Comparison of ENCODE assay signal across 1 cellular context in genomic region chr12:6470375-6471163, GRCh38.
A peak's percentile ranks its signal among the peaks of the same experiment; 100 is the strongest.
TF ChIP-seq lines count a peak whose summit lies in the region.

VAMP1 (minus strand) TSS chr12:6470677; CDS start chr12:6470531, 146 bp downstream.

TF ChIP-seq in HepG2, 621 proteins besides CTCF, POLR2A, EP300 and RAD21 (continued from another document and continues in another):
- TF ChIP-seq BCLAF1 (IDR thresholded peaks at IDR 0.05) (no peak), ZNF205 (CRISPR knock-in tag; IDR thresholded peaks at IDR 0.05) (peak; percentile 98), MXI1 (IDR thresholded peaks at IDR 0.05; ENCODE audit: borderline replicate concordance, low read depth, low read length) (peak; percentile 9; the same call in 1 of the 3 replicates), AKAP8 (CRISPR knock-in tag; IDR thresholded peaks at IDR 0.05) (no peak; the same call in 1 of the 2 replicates), ZBTB39 (CRISPR knock-in tag; IDR thresholded peaks at IDR 0.05) (no peak; the same call in 1 of the 2 replicates), SYNCRIP (IDR thresholded peaks at IDR 0.05; ENCODE audit: insufficient read depth, low read depth, low read length) (no peak), NONO (IDR thresholded peaks at IDR 0.05) (no peak), NONO (CRISPR knock-in tag; conservative IDR thresholded peaks at IDR 0.05) (peak; percentile 92), TFE3 (CRISPR knock-in tag; IDR thresholded peaks at IDR 0.05) (0 out of 2 replicates have a peak, but pooled peaks have one; percentile 7), LRRFIP1 (CRISPR knock-in tag; conservative IDR thresholded peaks at IDR 0.05) (no peak), PBX3 (CRISPR knock-in tag; IDR thresholded peaks at IDR 0.05; ENCODE audit: borderline replicate concordance) (no peak), NR2F1 (CRISPR knock-in tag; IDR thresholded peaks at IDR 0.05) (no peak), ISL2 (CRISPR knock-in tag; IDR thresholded peaks at IDR 0.05) (peak; percentile 29; the same call in 1 of the 2 replicates), SP2 (CRISPR knock-in tag; IDR thresholded peaks at IDR 0.05) (peak; percentile 96), ZNF260 (CRISPR knock-in tag; IDR thresholded peaks at IDR 0.05; ENCODE audit: borderline replicate concordance, low read depth) (no peak), REXO4 (CRISPR knock-in tag; IDR thresholded peaks at IDR 0.05; ENCODE audit: borderline replicate concordance) (no peak), HNRNPK (IDR thresholded peaks at IDR 0.05; ENCODE audit: low read depth, low read length, poor library complexity, severe bottlenecking) (no peak), SAFB2 (CRISPR knock-in tag; IDR thresholded peaks at IDR 0.05; ENCODE audit: borderline replicate concordance, low read depth) (peak; percentile 84; the same call in 1 of the 2 replicates), ATRX (CRISPR knock-in tag; IDR thresholded peaks at IDR 0.05; ENCODE audit: borderline replicate concordance) (no peak), NFE2 (CRISPR knock-in tag; IDR thresholded peaks at IDR 0.05) (no peak), ZNF558 (CRISPR knock-in tag; IDR thresholded peaks at IDR 0.05; ENCODE audit: borderline replicate concordance) (0 out of 2 replicates have a peak, but pooled peaks have one; percentile 34), CHCHD3 (CRISPR knock-in tag; IDR thresholded peaks at IDR 0.05) (no peak), ZNF605 (CRISPR knock-in tag; IDR thresholded peaks at IDR 0.05) (peak; percentile 31; the same call in 1 of the 2 replicates), ZKSCAN8 (CRISPR knock-in tag; IDR thresholded peaks at IDR 0.05; ENCODE audit: borderline replicate concordance) (no peak), SMYD3 (CRISPR knock-in tag; IDR thresholded peaks at IDR 0.05) (peak; percentile 87; the same call in 1 of the 2 replicates), ETV5 (CRISPR knock-in tag; IDR thresholded peaks at IDR 0.05; ENCODE audit: borderline replicate concordance) (peak; percentile 70), ZNF318 (CRISPR knock-in tag; IDR thresholded peaks at IDR 0.05) (no peak), KLF11 (CRISPR knock-in tag; IDR thresholded peaks at IDR 0.05) (peak; percentile 80), ZNF709 (CRISPR knock-in tag; IDR thresholded peaks at IDR 0.05) (peak; percentile 86), ZNF329 (CRISPR knock-in tag; IDR thresholded peaks at IDR 0.05; ENCODE audit: low read depth) (peak; percentile 90), CBFB (CRISPR knock-in tag; IDR thresholded peaks at IDR 0.05) (peak; percentile 74), GLI4 (CRISPR knock-in tag; IDR thresholded peaks at IDR 0.05; ENCODE audit: borderline replicate concordance) (no peak), SIX4 (CRISPR knock-in tag; IDR thresholded peaks at IDR 0.05) (peak; percentile 23; the same call in 1 of the 2 replicates), ZNF710 (CRISPR knock-in tag; IDR thresholded peaks at IDR 0.05; ENCODE audit: borderline replicate concordance) (peak; percentile 85; the same call in 1 of the 2 replicates)
